Comparison of ENCODE assay signal across 22 cellular contexts in genomic region chr6:137112067-137112355, GRCh38.
DNase-seq lines count a peak whose midpoint lies in the region; ATAC-seq, FAIRE-seq and TF ChIP-seq lines count a peak whose summit lies in the region.
"Had no signal": no experiment of that assay in that cellular context is flagged by ENCODE, and none has a peak within 500 bp of the region (broad histone marks: within the 10 kb centered on the region; RNA-seq: fewer than 3 reads in every experiment).

No MANE protein-coding gene starts in this region.

- H3K4me1 ChIP-seq in DND-41 (ENCODE audit: insufficient read depth, low read length) (peaks cover 20% of the 10 kb centered on the region), IMR-90 (ENCODE audit: control insufficient read depth, insufficient read depth, low read length) (no peaks in the 10 kb centered on the region), K562 (replicated peaks in 1 of 2; ENCODE audit: control insufficient read depth in 2 of 2, insufficient read depth in 2 of 2, low read length in 2 of 2) (no peaks in the 10 kb centered on the region), keratinocyte (ENCODE audit: control insufficient read depth, extremely low read depth, insufficient read depth, low read length) (no peaks in the 10 kb centered on the region)
- H3K4me1 ChIP-seq: ascending aorta, transverse colon had no signal

- no peak overlapping the region for H3K18ac ChIP-seq in IMR-90 (ENCODE audit: low read depth, low read length)

- no peak overlapping the region for H2BK15ac ChIP-seq in IMR-90 (ENCODE audit: low read depth, low read length)

- H4K20me1 ChIP-seq in DND-41 (ENCODE audit: insufficient read depth, low read length), result no peaks in the 10 kb centered on the region
- H4K20me1 ChIP-seq in IMR-90 (ENCODE audit: insufficient read depth, low read length), result no peaks in the 10 kb centered on the region
- no peaks in the 10 kb centered on the region for H4K20me1 ChIP-seq in K562 (replicated peaks; ENCODE audit: control insufficient read depth, insufficient read depth, low read length)
- no peaks in the 10 kb centered on the region for H4K20me1 ChIP-seq in keratinocyte (ENCODE audit: control insufficient read depth, extremely low read depth, insufficient read depth, low read length)

- H3K4me1 Mint-ChIP-seq in stimulated activated effector memory CD8-positive, alpha-beta T cell treated with anti-CD3 and anti-CD28 coated beads, Interleukin-12 subunit alpha, Interleukin-12 subunit beta, amount 100 ng/mL, for 72 hours, result peaks cover 14% of the 10 kb centered on the region

- no peak overlapping the region for H3K4me3 Mint-ChIP-seq in stimulated activated effector memory CD8-positive, alpha-beta T cell treated with anti-CD3 and anti-CD28 coated beads, Interleukin-12 subunit alpha, Interleukin-12 subunit beta, amount 100 ng/mL, for 72 hours
- H3K4me3 Mint-ChIP-seq: activated CD8-positive, alpha-beta T cell treated with anti-CD3 and anti-CD28 coated beads for 36 hours had no signal

- H2AFZ ChIP-seq in DND-41 (ENCODE audit: low read depth, low read length) (no peak overlapping the region), IMR-90 (replicated peaks; ENCODE audit: low read length, poor library complexity) (no peak overlapping the region), K562 (ENCODE audit: low read depth, low read length) (no peak overlapping the region), keratinocyte (ENCODE audit: control insufficient read depth, low read length) (no peak overlapping the region)

- H3K9me3 ChIP-seq in DND-41 (ENCODE audit: insufficient read depth, low read length, severe bottlenecking) (peaks cover 4% of the 10 kb centered on the region), IMR-90 (ENCODE audit: control insufficient read depth, insufficient read depth, low read length) (no peaks in the 10 kb centered on the region), K562 (replicated peaks; ENCODE audit: control insufficient read depth, insufficient read depth, low read depth, low read length) (no peaks in the 10 kb centered on the region), keratinocyte (ENCODE audit: control insufficient read depth, low read depth, low read length) (no peaks in the 10 kb centered on the region)
- H3K9me3 ChIP-seq: ascending aorta, BE2C, left ventricle myocardium inferior, transverse colon had no signal

- TF ChIP-seq RAD21 in IMR-90 (IDR thresholded peaks at IDR 0.05; ENCODE audit: low read length) (no peak), K562 (CRISPR knock-in tag; conservative IDR thresholded peaks at IDR 0.05 in 1 of 2, IDR thresholded peaks at IDR 0.05 in 1 of 2) (no peak; a peak in 1 of 4 replicates)

- POLR2A ChIA-PET in IMR-90 (lab: Charles Lee; ENCODE audit: unreplicated experiment), result no interaction called here
- POLR2A ChIA-PET in K562 (lab: Yijun Ruan, JAX), result interaction anchor here (0.8 kb wide), 1 partner anchor 150 kb away, joined by 3 read pairs; no protein-coding TSS in a partner anchor

- H3K4ac ChIP-seq in IMR-90 (ENCODE audit: low read depth, low read length), result no peak overlapping the region

- no peak overlapping the region for H3K9ac ChIP-seq in DND-41 (ENCODE audit: low read depth, low read length)
- H3K9ac ChIP-seq in IMR-90 (ENCODE audit: low read depth, low read length), result no peak overlapping the region
- H3K9ac ChIP-seq in K562 (ENCODE audit: insufficient read depth in 1 of 2, low read depth in 2 of 2, low read length in 2 of 2), result no peak overlapping the region
- no peak overlapping the region for H3K9ac ChIP-seq in keratinocyte (ENCODE audit: control insufficient read depth, extremely low read depth, insufficient read depth, low read length)

- no peaks in the 10 kb centered on the region for H3K79me2 ChIP-seq in DND-41 (ENCODE audit: insufficient read depth, low read length)
- H3K79me2 ChIP-seq in K562 (ENCODE audit: control insufficient read depth, insufficient read depth, low read length), result no peaks in the 10 kb centered on the region
- H3K79me2 ChIP-seq in keratinocyte (ENCODE audit: control insufficient read depth, insufficient read depth, low read length), result no peaks in the 10 kb centered on the region

- no peak overlapping the region for H3K27ac Mint-ChIP-seq in stimulated activated effector memory CD8-positive, alpha-beta T cell treated with anti-CD3 and anti-CD28 coated beads, Interleukin-12 subunit alpha, Interleukin-12 subunit beta, amount 100 ng/mL, for 72 hours
- H3K27ac Mint-ChIP-seq: activated CD8-positive, alpha-beta T cell treated with anti-CD3 and anti-CD28 coated beads for 36 hours; activated T-helper 2 cell treated with anti-CD3 and anti-CD28 coated beads, Interferon-gamma antibody, Interleukin-2, Interleukin-4, amounts not matched to agents 10 μg/mL and 5 μg/mL and 100 μg/mL, durations not matched to agents 14 hours and 24 hours and 36 hours had no signal

- no peak for TF ChIP-seq POLR2A in IMR-90 (IDR thresholded peaks at IDR 0.05; ENCODE audit: low read depth, low read length)
- no peak for TF ChIP-seq POLR2A in K562 (conservative IDR thresholded peaks at IDR 0.05)

- dilution Hi-C loops in IMR-90 (cut with HindIII; ENCODE audit: low sequenced_read_pairs, unreplicated experiment) (no loop called here), keratinocyte (cut with MboI; ENCODE audit: extremely low pct_ligation_motif_present, low sequenced_read_pairs) (no loop called here)

- FAIRE-seq in K562 (lab: Jason Lieb, UNC) (no peak), keratinocyte (lab: Jason Lieb, UNC) (peak; percentile 73)
- FAIRE-seq: GM12878 had no signal

- no peak overlapping the region for H2AK9ac ChIP-seq in IMR-90 (replicated peaks; ENCODE audit: low read depth, low read length, poor library complexity)

- no peak for TF ChIP-seq EP300 in K562 (IDR thresholded peaks at IDR 0.05; ENCODE audit: low read length)

- H3K27ac ChIP-seq in DND-41 (ENCODE audit: low read length) (no peak overlapping the region), IMR-90 (ENCODE audit: insufficient read depth, low read length) (no peak overlapping the region), K562 (ENCODE audit: extremely low read depth, low read depth, low read length) (no peak overlapping the region), keratinocyte (ENCODE audit: control insufficient read depth, insufficient read depth, low read length) (no peak overlapping the region)
- H3K27ac ChIP-seq: ascending aorta, left ventricle myocardium inferior, transverse colon had no signal

- H3K9me1 ChIP-seq in IMR-90 (ENCODE audit: insufficient read depth, low read length) (no peaks in the 10 kb centered on the region), K562 (ENCODE audit: control insufficient read depth, insufficient read depth, low read length) (no peaks in the 10 kb centered on the region), keratinocyte (ENCODE audit: control insufficient read depth, extremely low read depth, insufficient read depth, low read length) (no peaks in the 10 kb centered on the region)

- no peak overlapping the region for H2BK20ac ChIP-seq in IMR-90 (ENCODE audit: low read depth, low read length)

- TF ChIP-seq CTCF in DND-41 (IDR thresholded peaks at IDR 0.05; ENCODE audit: borderline replicate concordance, extremely low read depth, low read length, poor library complexity, severe bottlenecking), result no peak
- no peak for TF ChIP-seq CTCF in IMR-90 (conservative IDR thresholded peaks at IDR 0.05; ENCODE audit: low read depth, low read length)
- TF ChIP-seq CTCF in K562 (IDR thresholded peaks at IDR 0.05 in 2 of 3, conservative IDR thresholded peaks at IDR 0.05 in 1 of 3; ENCODE audit: insufficient read depth in 2 of 3, low read depth in 1 of 3, low read length in 3 of 3), result no peak
- TF ChIP-seq CTCF in keratinocyte (optimal IDR thresholded peaks at IDR 0.05 in 1 of 3, IDR thresholded peaks at IDR 0.05 in 1 of 3, conservative IDR thresholded peaks at IDR 0.05 in 1 of 3; ENCODE audit: extremely low read depth in 1 of 3, insufficient read depth in 2 of 3, low read length in 3 of 3), result no peak

- WGBS in IMR-90 (ENCODE audit: extremely low coverage in 2 of 2, insufficient read length in 1 of 2), 2 experiments, result 75% methylated on average over 2 of the region's 5 CpGs; no CpG with 5 or more reads in 1 of the 2 experiments
- WGBS in K562 (ENCODE audit: insufficient coverage, low coverage, missing lambda C conversion rate), result 1% methylated on average over 5 of the region's 5 CpGs

- H2BK5ac ChIP-seq in IMR-90 (ENCODE audit: low read depth, low read length, poor library complexity, severe bottlenecking), result no peak overlapping the region

- ATAC-seq in DND-41 (ENCODE audit: insufficient read depth, low read depth), result 0 out of 3 replicates have a peak, but pooled peaks have one; percentile 10
- ATAC-seq in IMR-90 (ENCODE audit: low read depth), result peak; percentile 44; the same call in 1 of the 2 replicates
- ATAC-seq in K562, result 0 out of 3 replicates have a peak, but pooled peaks have one; percentile 22
- no peak for ATAC-seq in stimulated activated effector memory CD8-positive, alpha-beta T cell treated with anti-CD3 and anti-CD28 coated beads, Interleukin-12 subunit alpha, Interleukin-12 subunit beta, amount 100 ng/mL, for 72 hours
- ATAC-seq: activated CD8-positive, alpha-beta T cell treated with anti-CD3 and anti-CD28 coated beads for 36 hours; GM12878; Right ventricle myocardium inferior had no signal

- no TSS peak for BruUV-seq in IMR-90 (replicated peaks; lab: Mats Ljungman, UMichigan)
- BruUV-seq in K562 (replicated peaks; lab: Mats Ljungman, UMichigan), result no TSS peak

- intact Hi-C loops in IMR-90 (cut with micrococcal nuclease) (no loop called here), K562 (cut with micrococcal nuclease) (no loop called here)

- in situ Hi-C loops in IMR-90 (cut with MboI; ENCODE audit: low sequenced_read_pairs), result no loop called here
- in situ Hi-C loops in K562 (cut with MboI), result no loop called here

- no peak overlapping the region for H2AK5ac ChIP-seq in IMR-90 (ENCODE audit: low read depth, low read length)

- no peak for DNase-seq in DND-41
- DNase-seq in IMR-90, result peak; percentile 36
- no peak for DNase-seq in K562 (ENCODE audit: extremely low read depth in 1 of 4, low spot score in 3 of 4)
- no peak for DNase-seq in keratinocyte (ENCODE audit: low read depth, low spot score)
- DNase-seq in NOMO-1 treated with dmso at 0.1 percent for 144 hours (lab: John Stamatoyannopoulos, UW; ENCODE audit: unreplicated experiment), result no peak
- no peak for DNase-seq in SKM-1 treated with dmso at 0.1 percent for 144 hours (lab: John Stamatoyannopoulos, UW; ENCODE audit: unreplicated experiment)
- no peak for DNase-seq in NCI-H524 (lab: John Stamatoyannopoulos, UW)
- DNase-seq in stimulated activated effector memory CD8-positive, alpha-beta T cell treated with anti-CD3 and anti-CD28 coated beads, Interleukin-12 subunit alpha, Interleukin-12 subunit beta, amount 100 ng/mL, for 72 hours (ENCODE audit: low spot score in 2 of 2), result no peak
- DNase-seq: activated CD8-positive, alpha-beta T cell treated with anti-CD3 and anti-CD28 coated beads for 36 hours; BE2C; effector CD8-positive, alpha-beta T cell; KG1; left ventricle myocardium inferior; NCI-H1694 treated with DMSO at 0.1 percent for 48 hours; NCI-H748 treated with DMSO at 0.1 percent for 48 hours; stimulated activated CD4-positive, alpha-beta T cell treated with anti-CD3 and anti-CD28 coated beads, Interleukin-1b, Interleukin-23, amount 100 ng/mL, for 48 hours; stimulated activated CD8-positive, alpha-beta memory T cell treated with anti-CD3 and anti-CD28 coated beads, Interleukin-4, amount 100 ng/mL, for 48 hours; transverse colon had no signal

- no peak overlapping the region for H3K23ac ChIP-seq in IMR-90 (ENCODE audit: low read depth, low read length)

- H4K8ac ChIP-seq in IMR-90 (ENCODE audit: low read depth in 2 of 2, low read length in 2 of 2), result no peak overlapping the region

- no peaks in the 10 kb centered on the region for H3K27me3 ChIP-seq in DND-41 (ENCODE audit: insufficient read depth, low read length, poor library complexity)
- H3K27me3 ChIP-seq in IMR-90 (ENCODE audit: control insufficient read depth, insufficient read depth, low read length), result no peaks in the 10 kb centered on the region; the same call in 1 of the 2 replicates
- no peaks in the 10 kb centered on the region for H3K27me3 ChIP-seq in K562 (ENCODE audit: control insufficient read depth in 2 of 2, insufficient read depth in 2 of 2, low read length in 2 of 2)
- H3K27me3 ChIP-seq in keratinocyte (ENCODE audit: control insufficient read depth, extremely low read depth, insufficient read depth, low read length), result no peaks in the 10 kb centered on the region
- H3K27me3 ChIP-seq: ascending aorta, BE2C, transverse colon had no signal

- H4K91ac ChIP-seq in IMR-90 (ENCODE audit: insufficient read depth, low read depth, low read length), result no peak overlapping the region

- H3K4me2 ChIP-seq in DND-41 (ENCODE audit: insufficient read depth, low read length) (no peak overlapping the region), IMR-90 (ENCODE audit: low read depth, low read length) (no peak overlapping the region), K562 (ENCODE audit: insufficient read depth, low read length) (no peak overlapping the region), keratinocyte (ENCODE audit: control insufficient read depth, extremely low read depth, insufficient read depth, low read depth, low read length) (no peak overlapping the region)

- H3K36me3 ChIP-seq in DND-41 (ENCODE audit: insufficient read depth, low read length) (no peaks in the 10 kb centered on the region), IMR-90 (ENCODE audit: control insufficient read depth, insufficient read depth, low read length) (no peaks in the 10 kb centered on the region), K562 (ENCODE audit: control insufficient read depth, insufficient read depth, low read length) (no peaks in the 10 kb centered on the region), keratinocyte (ENCODE audit: control insufficient read depth in 2 of 2, extremely low read depth in 1 of 2, insufficient read depth in 2 of 2, low read length in 2 of 2) (no peaks in the 10 kb centered on the region)
- H3K36me3 ChIP-seq: ascending aorta, BE2C, left ventricle myocardium inferior, transverse colon had no signal

- peaks cover under 1% of the 10 kb centered on the region for H3K36me3 Mint-ChIP-seq in stimulated activated effector memory CD8-positive, alpha-beta T cell treated with anti-CD3 and anti-CD28 coated beads, Interleukin-12 subunit alpha, Interleukin-12 subunit beta, amount 100 ng/mL, for 72 hours

- H3K4me3 ChIP-seq in DND-41 (ENCODE audit: low read depth in 1 of 2, low read length in 2 of 2) (no peak overlapping the region), IMR-90 (ENCODE audit: insufficient read depth, low read depth, low read length) (no peak overlapping the region), K562 (no peak overlapping the region), keratinocyte (ENCODE audit: control insufficient read depth in 2 of 3, extremely low read depth in 1 of 3, insufficient read depth in 2 of 3, low read depth in 1 of 3, low read length in 3 of 3) (no peak overlapping the region)
- H3K4me3 ChIP-seq: ascending aorta, GM12878, left ventricle myocardium inferior, transverse colon had no signal

- H3K14ac ChIP-seq in IMR-90 (replicated peaks; ENCODE audit: low read depth, low read length), result no peak overlapping the region

- no peak overlapping the region for H2BK120ac ChIP-seq in IMR-90 (ENCODE audit: low read depth, low read length)

- no peaks in the 10 kb centered on the region for H3K79me1 ChIP-seq in IMR-90 (ENCODE audit: low read depth in 1 of 2, low read length in 2 of 2)

- H4K5ac ChIP-seq in IMR-90 (ENCODE audit: low read depth, low read length), result no peak overlapping the region

- no peaks in the 10 kb centered on the region for H3K9me3 Mint-ChIP-seq in stimulated activated effector memory CD8-positive, alpha-beta T cell treated with anti-CD3 and anti-CD28 coated beads, Interleukin-12 subunit alpha, Interleukin-12 subunit beta, amount 100 ng/mL, for 72 hours
- H3K9me3 Mint-ChIP-seq: activated T-helper 2 cell treated with anti-CD3 and anti-CD28 coated beads, Interferon-gamma antibody, Interleukin-2, Interleukin-4, amounts not matched to agents 10 μg/mL and 5 μg/mL and 100 μg/mL, durations not matched to agents 14 hours and 24 hours and 36 hours had no signal

- no peak overlapping the region for H3K56ac ChIP-seq in IMR-90 (ENCODE audit: extremely low read depth, insufficient read depth, low read length)

- CTCF ChIA-PET in IMR-90 (lab: Yijun Ruan, JAX), result interaction anchor here (0.9 kb wide), 1 partner anchor 28 kb away, joined by 3 read pairs; no protein-coding TSS in a partner anchor
- CTCF ChIA-PET in K562 (lab: Yijun Ruan, JAX; ENCODE audit: low intra/inter-chr PET ratio), result no interaction called here
